In the genomic region with DNA sequence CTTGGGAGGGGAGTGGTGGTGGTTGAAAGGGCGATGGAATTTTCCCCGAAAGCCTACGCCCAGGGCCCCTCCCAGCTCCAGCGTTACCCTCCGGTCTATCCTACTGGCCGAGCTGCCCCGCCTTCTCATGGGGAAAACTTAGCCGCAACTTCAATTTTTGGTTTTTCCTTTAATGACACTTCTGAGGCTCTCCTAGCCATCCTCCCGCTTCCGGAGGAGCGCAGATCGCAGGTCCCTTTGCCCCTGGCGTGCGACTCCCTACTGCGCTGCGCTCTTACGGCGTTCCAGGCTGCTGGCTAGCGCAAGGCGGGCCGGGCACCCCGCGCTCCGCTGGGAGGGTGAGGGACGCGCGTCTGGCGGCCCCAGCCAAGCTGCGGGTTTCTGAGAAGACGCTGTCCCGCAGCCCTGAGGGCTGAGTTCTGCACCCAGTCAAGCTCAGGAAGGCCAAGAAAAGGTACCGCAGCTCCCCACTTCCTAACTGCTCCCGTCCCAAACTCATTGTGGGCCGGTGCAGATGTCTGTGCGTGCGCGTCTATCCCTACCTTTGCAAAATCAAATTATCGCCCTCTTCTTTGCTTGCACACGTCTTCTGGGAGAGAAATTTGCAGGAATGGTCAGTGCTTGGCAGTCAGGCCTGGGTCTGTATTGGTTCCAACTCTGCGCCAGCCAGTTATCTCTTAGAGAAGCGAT, we compare ENCODE assay signal across 1 cellular context.
TF ChIP-seq lines count a peak whose summit lies in the region.

No MANE protein-coding gene starts in this region.

TF ChIP-seq in HEK293, 187 proteins besides CTCF, POLR2A, EP300 and RAD21 (continued from another document and continues in another):
- TF ChIP-seq, protein P1, sequence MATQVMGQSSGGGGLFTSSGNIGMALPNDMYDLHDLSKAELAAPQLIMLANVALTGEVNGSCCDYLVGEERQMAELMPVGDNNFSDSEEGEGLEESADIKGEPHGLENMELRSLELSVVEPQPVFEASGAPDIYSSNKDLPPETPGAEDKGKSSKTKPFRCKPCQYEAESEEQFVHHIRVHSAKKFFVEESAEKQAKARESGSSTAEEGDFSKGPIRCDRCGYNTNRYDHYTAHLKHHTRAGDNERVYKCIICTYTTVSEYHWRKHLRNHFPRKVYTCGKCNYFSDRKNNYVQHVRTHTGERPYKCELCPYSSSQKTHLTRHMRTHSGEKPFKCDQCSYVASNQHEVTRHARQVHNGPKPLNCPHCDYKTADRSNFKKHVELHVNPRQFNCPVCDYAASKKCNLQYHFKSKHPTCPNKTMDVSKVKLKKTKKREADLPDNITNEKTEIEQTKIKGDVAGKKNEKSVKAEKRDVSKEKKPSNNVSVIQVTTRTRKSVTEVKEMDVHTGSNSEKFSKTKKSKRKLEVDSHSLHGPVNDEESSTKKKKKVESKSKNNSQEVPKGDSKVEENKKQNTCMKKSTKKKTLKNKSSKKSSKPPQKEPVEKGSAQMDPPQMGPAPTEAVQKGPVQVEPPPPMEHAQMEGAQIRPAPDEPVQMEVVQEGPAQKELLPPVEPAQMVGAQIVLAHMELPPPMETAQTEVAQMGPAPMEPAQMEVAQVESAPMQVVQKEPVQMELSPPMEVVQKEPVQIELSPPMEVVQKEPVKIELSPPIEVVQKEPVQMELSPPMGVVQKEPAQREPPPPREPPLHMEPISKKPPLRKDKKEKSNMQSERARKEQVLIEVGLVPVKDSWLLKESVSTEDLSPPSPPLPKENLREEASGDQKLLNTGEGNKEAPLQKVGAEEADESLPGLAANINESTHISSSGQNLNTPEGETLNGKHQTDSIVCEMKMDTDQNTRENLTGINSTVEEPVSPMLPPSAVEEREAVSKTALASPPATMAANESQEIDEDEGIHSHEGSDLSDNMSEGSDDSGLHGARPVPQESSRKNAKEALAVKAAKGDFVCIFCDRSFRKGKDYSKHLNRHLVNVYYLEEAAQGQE (tag by site-specific recombination; IDR thresholded peaks at IDR 0.05), result peak; percentile 58
- TF ChIP-seq ZNF549 (tag by site-specific recombination; IDR thresholded peaks at IDR 0.05) (no peak), ZNF555 (tag by site-specific recombination; conservative IDR thresholded peaks at IDR 0.05) (no peak), ZNF433 (tag by site-specific recombination; IDR thresholded peaks at IDR 0.05; ENCODE audit: low read depth) (no peak), ZNF146 (tag by site-specific recombination; IDR thresholded peaks at IDR 0.05) (no peak), ZNF670 (tag by site-specific recombination; IDR thresholded peaks at IDR 0.05; ENCODE audit: low read depth) (no peak), ZFHX2 (tag by site-specific recombination; conservative IDR thresholded peaks at IDR 0.05) (no peak), KLF16 (tag by site-specific recombination; IDR thresholded peaks at IDR 0.05) (no peak), ZNF114 (tag by site-specific recombination; IDR thresholded peaks at IDR 0.05) (no peak), ZNF10 (tag by site-specific recombination; IDR thresholded peaks at IDR 0.05) (no peak), SETDB1 (IDR thresholded peaks at IDR 0.05; ENCODE audit: insufficient read length, low read length) (no peak), ZNF548 (tag by site-specific recombination; IDR thresholded peaks at IDR 0.05) (no peak), ZNF600 (tag by site-specific recombination; IDR thresholded peaks at IDR 0.05) (no peak; the same call in 1 of the 2 replicates), ZNF596 (tag by site-specific recombination; IDR thresholded peaks at IDR 0.05) (no peak), ZNF777 (tag by site-specific recombination; IDR thresholded peaks at IDR 0.05; ENCODE audit: borderline replicate concordance) (no peak), ZNF404 (tag by site-specific recombination; IDR thresholded peaks at IDR 0.05) (no peak), ZNF624 (tag by site-specific recombination; IDR thresholded peaks at IDR 0.05) (no peak), ZNF140 (tag by site-specific recombination; IDR thresholded peaks at IDR 0.05) (no peak), ZNF37A (tag by site-specific recombination; IDR thresholded peaks at IDR 0.05) (no peak), ZNF423 (tag by site-specific recombination; IDR thresholded peaks at IDR 0.05) (peak; percentile 15), ZNF629 (tag by site-specific recombination; IDR thresholded peaks at IDR 0.05) (no peak), YY2 (tag by site-specific recombination; IDR thresholded peaks at IDR 0.05) (no peak), ZNF19 (tag by site-specific recombination; IDR thresholded peaks at IDR 0.05; ENCODE audit: low read depth) (no peak), ZBTB20 (tag by site-specific recombination; IDR thresholded peaks at IDR 0.05) (peak; percentile 81), ZNF610 (tag by site-specific recombination; IDR thresholded peaks at IDR 0.05; ENCODE audit: borderline replicate concordance) (no peak), ZNF658 (tag by site-specific recombination; IDR thresholded peaks at IDR 0.05) (no peak), ZNF274 (IDR thresholded peaks at IDR 0.05; ENCODE audit: low read length) (no peak), ZNF274 (tag by site-specific recombination; IDR thresholded peaks at IDR 0.05; ENCODE audit: borderline replicate concordance) (no peak), ZNF426 (tag by site-specific recombination; IDR thresholded peaks at IDR 0.05) (no peak), WT1 (tag by site-specific recombination; IDR thresholded peaks at IDR 0.05) (no peak), ZBTB7A (tag by site-specific recombination; IDR thresholded peaks at IDR 0.05; ENCODE audit: low read depth) (no peak), ZNF16 (tag by site-specific recombination; IDR thresholded peaks at IDR 0.05; ENCODE audit: low read depth) (no peak), ZFP41 (tag by site-specific recombination; IDR thresholded peaks at IDR 0.05; ENCODE audit: borderline replicate concordance) (no peak), ZNF561 (tag by site-specific recombination; IDR thresholded peaks at IDR 0.05; ENCODE audit: borderline replicate concordance) (no peak), ZFP37 (tag by site-specific recombination; IDR thresholded peaks at IDR 0.05) (no peak), ZNF335 (tag by site-specific recombination; conservative IDR thresholded peaks at IDR 0.05) (peak; percentile 45), ZNF621 (tag by site-specific recombination; IDR thresholded peaks at IDR 0.05) (no peak), ZBTB1 (tag by site-specific recombination; IDR thresholded peaks at IDR 0.05) (no peak), ZNF416 (tag by site-specific recombination; IDR thresholded peaks at IDR 0.05) (no peak), ZNF157 (tag by site-specific recombination; IDR thresholded peaks at IDR 0.05) (no peak), ZNF501 (tag by site-specific recombination; IDR thresholded peaks at IDR 0.05) (no peak), ZSCAN23 (tag by site-specific recombination; IDR thresholded peaks at IDR 0.05) (no peak), ZNF544 (tag by site-specific recombination; IDR thresholded peaks at IDR 0.05) (no peak), EGR2 (tag by site-specific recombination; IDR thresholded peaks at IDR 0.05; ENCODE audit: low read depth) (no peak), ZFP3 (tag by site-specific recombination; IDR thresholded peaks at IDR 0.05; ENCODE audit: low read depth) (no peak), ZNF837 (tag by site-specific recombination; IDR thresholded peaks at IDR 0.05) (no peak), ZNF155 (tag by site-specific recombination; IDR thresholded peaks at IDR 0.05) (no peak)
- TF ChIP-seq, protein P2, sequence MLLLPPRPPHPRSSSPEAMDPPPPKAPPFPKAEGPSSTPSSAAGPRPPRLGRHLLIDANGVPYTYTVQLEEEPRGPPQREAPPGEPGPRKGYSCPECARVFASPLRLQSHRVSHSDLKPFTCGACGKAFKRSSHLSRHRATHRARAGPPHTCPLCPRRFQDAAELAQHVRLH (tag by site-specific recombination; IDR thresholded peaks at IDR 0.05), result no peak
- TF ChIP-seq, protein P3, sequence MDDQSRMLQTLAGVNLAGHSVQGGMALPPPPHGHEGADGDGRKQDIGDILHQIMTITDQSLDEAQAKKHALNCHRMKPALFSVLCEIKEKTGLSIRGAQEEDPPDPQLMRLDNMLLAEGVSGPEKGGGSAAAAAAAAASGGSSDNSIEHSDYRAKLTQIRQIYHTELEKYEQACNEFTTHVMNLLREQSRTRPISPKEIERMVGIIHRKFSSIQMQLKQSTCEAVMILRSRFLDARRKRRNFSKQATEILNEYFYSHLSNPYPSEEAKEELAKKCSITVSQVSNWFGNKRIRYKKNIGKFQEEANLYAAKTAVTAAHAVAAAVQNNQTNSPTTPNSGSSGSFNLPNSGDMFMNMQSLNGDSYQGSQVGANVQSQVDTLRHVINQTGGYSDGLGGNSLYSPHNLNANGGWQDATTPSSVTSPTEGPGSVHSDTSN (CRISPR knock-in tag; IDR thresholded peaks at IDR 0.05), result no peak
- TF ChIP-seq, protein P4, sequence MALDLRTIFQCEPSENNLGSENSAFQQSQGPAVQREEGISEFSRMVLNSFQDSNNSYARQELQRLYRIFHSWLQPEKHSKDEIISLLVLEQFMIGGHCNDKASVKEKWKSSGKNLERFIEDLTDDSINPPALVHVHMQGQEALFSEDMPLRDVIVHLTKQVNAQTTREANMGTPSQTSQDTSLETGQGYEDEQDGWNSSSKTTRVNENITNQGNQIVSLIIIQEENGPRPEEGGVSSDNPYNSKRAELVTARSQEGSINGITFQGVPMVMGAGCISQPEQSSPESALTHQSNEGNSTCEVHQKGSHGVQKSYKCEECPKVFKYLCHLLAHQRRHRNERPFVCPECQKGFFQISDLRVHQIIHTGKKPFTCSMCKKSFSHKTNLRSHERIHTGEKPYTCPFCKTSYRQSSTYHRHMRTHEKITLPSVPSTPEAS (tag by site-specific recombination; IDR thresholded peaks at IDR 0.05), result no peak
- TF ChIP-seq, protein P5, sequence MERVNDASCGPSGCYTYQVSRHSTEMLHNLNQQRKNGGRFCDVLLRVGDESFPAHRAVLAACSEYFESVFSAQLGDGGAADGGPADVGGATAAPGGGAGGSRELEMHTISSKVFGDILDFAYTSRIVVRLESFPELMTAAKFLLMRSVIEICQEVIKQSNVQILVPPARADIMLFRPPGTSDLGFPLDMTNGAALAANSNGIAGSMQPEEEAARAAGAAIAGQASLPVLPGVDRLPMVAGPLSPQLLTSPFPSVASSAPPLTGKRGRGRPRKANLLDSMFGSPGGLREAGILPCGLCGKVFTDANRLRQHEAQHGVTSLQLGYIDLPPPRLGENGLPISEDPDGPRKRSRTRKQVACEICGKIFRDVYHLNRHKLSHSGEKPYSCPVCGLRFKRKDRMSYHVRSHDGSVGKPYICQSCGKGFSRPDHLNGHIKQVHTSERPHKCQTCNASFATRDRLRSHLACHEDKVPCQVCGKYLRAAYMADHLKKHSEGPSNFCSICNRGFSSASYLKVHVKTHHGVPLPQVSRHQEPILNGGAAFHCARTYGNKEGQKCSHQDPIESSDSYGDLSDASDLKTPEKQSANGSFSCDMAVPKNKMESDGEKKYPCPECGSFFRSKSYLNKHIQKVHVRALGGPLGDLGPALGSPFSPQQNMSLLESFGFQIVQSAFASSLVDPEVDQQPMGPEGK (tag by site-specific recombination; IDR thresholded peaks at IDR 0.05), result peak; percentile 4; the same call in 1 of the 2 replicates
- TF ChIP-seq, protein P6, sequence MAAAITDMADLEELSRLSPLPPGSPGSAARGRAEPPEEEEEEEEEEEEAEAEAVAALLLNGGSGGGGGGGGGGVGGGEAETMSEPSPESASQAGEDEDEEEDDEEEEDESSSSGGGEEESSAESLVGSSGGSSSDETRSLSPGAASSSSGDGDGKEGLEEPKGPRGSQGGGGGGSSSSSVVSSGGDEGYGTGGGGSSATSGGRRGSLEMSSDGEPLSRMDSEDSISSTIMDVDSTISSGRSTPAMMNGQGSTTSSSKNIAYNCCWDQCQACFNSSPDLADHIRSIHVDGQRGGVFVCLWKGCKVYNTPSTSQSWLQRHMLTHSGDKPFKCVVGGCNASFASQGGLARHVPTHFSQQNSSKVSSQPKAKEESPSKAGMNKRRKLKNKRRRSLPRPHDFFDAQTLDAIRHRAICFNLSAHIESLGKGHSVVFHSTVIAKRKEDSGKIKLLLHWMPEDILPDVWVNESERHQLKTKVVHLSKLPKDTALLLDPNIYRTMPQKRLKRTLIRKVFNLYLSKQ (tag by site-specific recombination; IDR thresholded peaks at IDR 0.05; ENCODE audit: borderline replicate concordance), result no peak
- TF ChIP-seq, protein P7, sequence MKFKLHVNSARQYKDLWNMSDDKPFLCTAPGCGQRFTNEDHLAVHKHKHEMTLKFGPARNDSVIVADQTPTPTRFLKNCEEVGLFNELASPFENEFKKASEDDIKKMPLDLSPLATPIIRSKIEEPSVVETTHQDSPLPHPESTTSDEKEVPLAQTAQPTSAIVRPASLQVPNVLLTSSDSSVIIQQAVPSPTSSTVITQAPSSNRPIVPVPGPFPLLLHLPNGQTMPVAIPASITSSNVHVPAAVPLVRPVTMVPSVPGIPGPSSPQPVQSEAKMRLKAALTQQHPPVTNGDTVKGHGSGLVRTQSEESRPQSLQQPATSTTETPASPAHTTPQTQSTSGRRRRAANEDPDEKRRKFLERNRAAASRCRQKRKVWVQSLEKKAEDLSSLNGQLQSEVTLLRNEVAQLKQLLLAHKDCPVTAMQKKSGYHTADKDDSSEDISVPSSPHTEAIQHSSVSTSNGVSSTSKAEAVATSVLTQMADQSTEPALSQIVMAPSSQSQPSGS (tag by site-specific recombination; IDR thresholded peaks at IDR 0.05; ENCODE audit: low read depth), result no peak
- TF ChIP-seq, protein P8, sequence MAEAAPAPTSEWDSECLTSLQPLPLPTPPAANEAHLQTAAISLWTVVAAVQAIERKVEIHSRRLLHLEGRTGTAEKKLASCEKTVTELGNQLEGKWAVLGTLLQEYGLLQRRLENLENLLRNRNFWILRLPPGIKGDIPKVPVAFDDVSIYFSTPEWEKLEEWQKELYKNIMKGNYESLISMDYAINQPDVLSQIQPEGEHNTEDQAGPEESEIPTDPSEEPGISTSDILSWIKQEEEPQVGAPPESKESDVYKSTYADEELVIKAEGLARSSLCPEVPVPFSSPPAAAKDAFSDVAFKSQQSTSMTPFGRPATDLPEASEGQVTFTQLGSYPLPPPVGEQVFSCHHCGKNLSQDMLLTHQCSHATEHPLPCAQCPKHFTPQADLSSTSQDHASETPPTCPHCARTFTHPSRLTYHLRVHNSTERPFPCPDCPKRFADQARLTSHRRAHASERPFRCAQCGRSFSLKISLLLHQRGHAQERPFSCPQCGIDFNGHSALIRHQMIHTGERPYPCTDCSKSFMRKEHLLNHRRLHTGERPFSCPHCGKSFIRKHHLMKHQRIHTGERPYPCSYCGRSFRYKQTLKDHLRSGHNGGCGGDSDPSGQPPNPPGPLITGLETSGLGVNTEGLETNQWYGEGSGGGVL (tag by site-specific recombination; IDR thresholded peaks at IDR 0.05), result no peak
- TF ChIP-seq, protein P9, sequence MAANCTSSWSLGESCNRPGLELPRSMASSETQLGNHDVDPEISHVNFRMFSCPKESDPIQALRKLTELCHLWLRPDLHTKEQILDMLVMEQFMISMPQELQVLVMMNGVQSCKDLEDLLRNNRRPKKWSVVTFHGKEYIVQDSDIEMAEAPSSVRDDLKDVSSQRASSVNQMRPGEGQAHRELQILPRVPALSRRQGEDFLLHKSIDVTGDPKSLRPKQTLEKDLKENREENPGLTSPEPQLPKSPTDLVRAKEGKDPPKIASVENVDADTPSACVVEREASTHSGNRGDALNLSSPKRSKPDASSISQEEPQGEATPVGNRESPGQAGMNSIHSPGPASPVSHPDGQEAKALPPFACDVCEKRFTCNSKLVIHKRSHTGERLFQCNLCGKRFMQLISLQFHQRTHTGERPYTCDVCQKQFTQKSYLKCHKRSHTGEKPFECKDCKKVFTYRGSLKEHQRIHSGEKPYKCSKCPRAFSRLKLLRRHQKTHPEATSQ (tag by site-specific recombination; IDR thresholded peaks at IDR 0.05), result no peak
